19 cellular contexts compared by ENCODE assay signal in genomic region chr7:150401424-150401790, GRCh38. TPM values are rescaled to one million over a fixed set of nuclear protein-coding genes. Genes with fewer than 3 reads are reported as not detected.
DNase-seq lines count a peak whose midpoint lies in the region; ATAC-seq and TF ChIP-seq lines count a peak whose summit lies in the region.
"Had no signal": no experiment of that assay in that cellular context is flagged by ENCODE, and none has a peak within 500 bp of the region (broad histone marks: within the 10 kb centered on the region; RNA-seq: fewer than 3 reads in every experiment).

No MANE protein-coding gene starts in this region.

- H3K27ac Mint-ChIP-seq in natural killer cell treated with Interleukin-12 subunit alpha and Interleukin-12 subunit beta and Interleukin-15 and Interleukin-18, amount 100 ng/mL, for 72 hours = no peak overlapping the region
- no peak overlapping the region for H3K27ac Mint-ChIP-seq in natural killer cell
- H3K27ac Mint-ChIP-seq in IgD-negative memory B cell = peak overlapping the region in 2 of 3 donors; percentile 16 to 58
- H3K27ac Mint-ChIP-seq in glutamatergic neuron (ENCODE audit: unreplicated experiment) = peak overlapping the region; percentile 19
- H3K27ac Mint-ChIP-seq: activated CD8-positive, alpha-beta T cell treated with anti-CD3 and anti-CD28 coated beads for 36 hours; activated T-helper 1 cell treated with anti-CD3 and anti-CD28 coated beads, Interleukin-12 subunit alpha, Interleukin-12 subunit beta, Interleukin-2, Interleukin-4 antibody, amounts not matched to agents 30 ng/mL and 10 ng/mL and 1 ng/mL, durations not matched to agents 14 hours and 24 hours and 36 hours; memory B cell; stimulated activated naive CD8-positive, alpha-beta T cell treated with anti-CD3 and anti-CD28 coated beads, Interleukin-15, Interleukin-2, amounts not matched to agents 100 ng/mL and 50 ng/mL, for 24 hours had no signal

- peaks cover 16 to 19% of the 10 kb centered on the region in 2 donors for H3K4me1 Mint-ChIP-seq in natural killer cell treated with Interleukin-12 subunit alpha and Interleukin-12 subunit beta and Interleukin-15 and Interleukin-18, amount 100 ng/mL, for 72 hours (ENCODE audit: low read depth in 2 of 2)
- H3K4me1 Mint-ChIP-seq in natural killer cell (peaks cover 19 to 20% of the 10 kb centered on the region in 2 donors), IgD-negative memory B cell (peaks cover 7 to 19% (median 14%) of the 10 kb centered on the region in 3 donors), glutamatergic neuron (ENCODE audit: low read depth, unreplicated experiment) (peaks cover 64% of the 10 kb centered on the region)

- TF ChIP-seq CTCF in natural killer cell (IDR thresholded peaks at IDR 0.05) (no peak), glutamatergic neuron (IDR thresholded peaks at IDR 0.05; ENCODE audit: partially characterized antibody, unreplicated experiment) (no peak)

- DNase-seq in natural killer cell treated with Interleukin-12 subunit alpha and Interleukin-12 subunit beta and Interleukin-15 and Interleukin-18, amount 100 ng/mL, for 72 hours (ENCODE audit: low spot score) = peak; percentile 41
- DNase-seq in natural killer cell (no peak), glutamatergic neuron (no peak), left lobe of liver (ENCODE audit: low spot score) (no peak), NCI-H187 treated with DMSO at 0.1 percent for 48 hours (lab: John Stamatoyannopoulos, UW) (no peak), NCI-H1417 treated with DMSO at 0.1 percent for 48 hours (lab: John Stamatoyannopoulos, UW) (no peak)
- no peak for DNase-seq in activated effector memory CD4-positive, alpha-beta T cell treated with anti-CD3 and anti-CD28 coated beads, Interleukin-2, amount 50 U/mL, for 16 hours
- DNase-seq: activated CD8-positive, alpha-beta T cell treated with anti-CD3 and anti-CD28 coated beads for 36 hours; CD4-positive, alpha-beta memory T cell; DND-41; NCI-H1092 treated with DMSO at 0.1 percent for 48 hours; NCI-H2171; NCI-H774; Peyer's patch had no signal

- H3K27me3 Mint-ChIP-seq in natural killer cell treated with Interleukin-12 subunit alpha and Interleukin-12 subunit beta and Interleukin-15 and Interleukin-18, amount 100 ng/mL, for 72 hours = no peaks in the 10 kb centered on the region
- H3K27me3 Mint-ChIP-seq in natural killer cell (ENCODE audit: low read depth in 2 of 2) (no peaks in the 10 kb centered on the region), IgD-negative memory B cell (no peaks in the 10 kb centered on the region), glutamatergic neuron (ENCODE audit: unreplicated experiment) (peaks cover 13% of the 10 kb centered on the region)
- H3K27me3 Mint-ChIP-seq: activated CD8-positive, alpha-beta T cell treated with anti-CD3 and anti-CD28 coated beads for 36 hours; CD4-positive, alpha-beta memory T cell; memory B cell; stimulated activated naive CD8-positive, alpha-beta T cell treated with anti-CD3 and anti-CD28 coated beads, Interleukin-15, Interleukin-2, amounts not matched to agents 100 ng/mL and 50 ng/mL, for 24 hours had no signal

- no peaks in the 10 kb centered on the region for H3K36me3 Mint-ChIP-seq in natural killer cell treated with Interleukin-12 subunit alpha and Interleukin-12 subunit beta and Interleukin-15 and Interleukin-18, amount 100 ng/mL, for 72 hours
- H3K36me3 Mint-ChIP-seq in natural killer cell = no peaks in the 10 kb centered on the region
- peaks cover 5% of the 10 kb centered on the region for H3K36me3 Mint-ChIP-seq in IgD-negative memory B cell
- H3K36me3 Mint-ChIP-seq in glutamatergic neuron (ENCODE audit: unreplicated experiment) = no peaks in the 10 kb centered on the region
- H3K36me3 Mint-ChIP-seq: memory B cell had no signal

- ATAC-seq in natural killer cell treated with Interleukin-12 subunit alpha and Interleukin-12 subunit beta and Interleukin-15 and Interleukin-18, amount 100 ng/mL, for 72 hours = no peak
- ATAC-seq in natural killer cell (no peak), left lobe of liver (no peak)
- ATAC-seq: activated CD8-positive, alpha-beta T cell treated with anti-CD3 and anti-CD28 coated beads for 36 hours; K562 had no signal

- H3K4me3 Mint-ChIP-seq in natural killer cell treated with Interleukin-12 subunit alpha and Interleukin-12 subunit beta and Interleukin-15 and Interleukin-18, amount 100 ng/mL, for 72 hours = no peak overlapping the region
- H3K4me3 Mint-ChIP-seq in natural killer cell = no peak overlapping the region
- H3K4me3 Mint-ChIP-seq in IgD-negative memory B cell = peak overlapping the region in 1 of 4 donors; percentile 65
- peak overlapping the region; percentile 38 for H3K4me3 Mint-ChIP-seq in glutamatergic neuron (ENCODE audit: unreplicated experiment)
- H3K4me3 Mint-ChIP-seq: activated CD8-positive, alpha-beta T cell treated with anti-CD3 and anti-CD28 coated beads for 36 hours; activated T-helper 1 cell treated with anti-CD3 and anti-CD28 coated beads, Interleukin-12 subunit alpha, Interleukin-12 subunit beta, Interleukin-2, Interleukin-4 antibody, amounts not matched to agents 30 ng/mL and 10 ng/mL and 1 ng/mL, durations not matched to agents 14 hours and 24 hours and 36 hours; memory B cell; stimulated activated naive CD8-positive, alpha-beta T cell treated with anti-CD3 and anti-CD28 coated beads, Interleukin-15, Interleukin-2, amounts not matched to agents 100 ng/mL and 50 ng/mL, for 24 hours had no signal

- intact Hi-C loops in natural killer cell (cut with micrococcal nuclease) = no loop called here

- H3K9me3 Mint-ChIP-seq in natural killer cell treated with Interleukin-12 subunit alpha and Interleukin-12 subunit beta and Interleukin-15 and Interleukin-18, amount 100 ng/mL, for 72 hours = no peaks in the 10 kb centered on the region
- H3K9me3 Mint-ChIP-seq in natural killer cell (no peaks in the 10 kb centered on the region), IgD-negative memory B cell (no peaks in the 10 kb centered on the region), glutamatergic neuron (ENCODE audit: unreplicated experiment) (peaks cover 14% of the 10 kb centered on the region)
- H3K9me3 Mint-ChIP-seq: activated CD8-positive, alpha-beta T cell treated with anti-CD3 and anti-CD28 coated beads for 36 hours; activated T-helper 1 cell treated with anti-CD3 and anti-CD28 coated beads, Interleukin-12 subunit alpha, Interleukin-12 subunit beta, Interleukin-2, Interleukin-4 antibody, amounts not matched to agents 30 ng/mL and 10 ng/mL and 1 ng/mL, durations not matched to agents 14 hours and 24 hours and 36 hours; CD4-positive, alpha-beta memory T cell; memory B cell; stimulated activated naive CD8-positive, alpha-beta T cell treated with anti-CD3 and anti-CD28 coated beads, Interleukin-15, Interleukin-2, amounts not matched to agents 100 ng/mL and 50 ng/mL, for 24 hours had no signal

RNA-seq across cellular contexts. Expression of gene ZNF775, which starts 22.3 kb away (rescaled TPM):
- 1 to 10 TPM; 4.0 to 5.1 TPM for total RNA-seq in natural killer cell treated with Interleukin-12 subunit alpha and Interleukin-12 subunit beta and Interleukin-15 and Interleukin-18, amount 100 ng/mL, for 72 hours
- total RNA-seq in natural killer cell (1 to 10 TPM; 1.3 to 2.7 (median 1.6) TPM), glutamatergic neuron (ENCODE audit: unreplicated experiment) (20.5 TPM), left lobe of liver (0.88 TPM)
- polyA plus RNA-seq in IgD-negative memory B cell = 5.1 TPM

RNA-seq across cellular contexts. Expression of gene REPIN1, which starts 32.8 kb away (rescaled TPM):
- total RNA-seq in natural killer cell treated with Interleukin-12 subunit alpha and Interleukin-12 subunit beta and Interleukin-15 and Interleukin-18, amount 100 ng/mL, for 72 hours = 10 to 100 TPM; 53.9 to 84.2 TPM
- total RNA-seq in natural killer cell (10 to 100 TPM; 58.9 to 79.4 (median 76.5) TPM), glutamatergic neuron (ENCODE audit: unreplicated experiment) (146 TPM), left lobe of liver (93.5 TPM)
- polyA plus RNA-seq in IgD-negative memory B cell = 118 TPM

RNA-seq across cellular contexts. Expression of gene GIMAP8, which starts 49.0 kb away (rescaled TPM):
- total RNA-seq in natural killer cell treated with Interleukin-12 subunit alpha and Interleukin-12 subunit beta and Interleukin-15 and Interleukin-18, amount 100 ng/mL, for 72 hours = 10 to 100 TPM; 10.2 to 13.7 TPM
- total RNA-seq in natural killer cell (10 to 100 TPM in 1 of 3 donors, 1 to 10 TPM in 2; 6.7 to 17.7 (median 8.4) TPM), glutamatergic neuron (ENCODE audit: unreplicated experiment) (not detected), left lobe of liver (4.4 TPM)
- polyA plus RNA-seq in IgD-negative memory B cell = 1.4 TPM
- total RNA-seq: K562 had no signal
- polyA plus RNA-seq: K562 had no signal

RNA-seq across cellular contexts. Expression of gene RARRES2, which starts 60.0 kb away (rescaled TPM):
- total RNA-seq in natural killer cell treated with Interleukin-12 subunit alpha and Interleukin-12 subunit beta and Interleukin-15 and Interleukin-18, amount 100 ng/mL, for 72 hours = not detected
- total RNA-seq in natural killer cell (not detected), glutamatergic neuron (ENCODE audit: unreplicated experiment) (0.86 TPM), left lobe of liver (852 TPM)
- polyA plus RNA-seq in IgD-negative memory B cell = not detected
- total RNA-seq: activated CD8-positive, alpha-beta T cell treated with anti-CD3 and anti-CD28 coated beads for 36 hours; activated T-helper 1 cell treated with anti-CD3 and anti-CD28 coated beads, Interleukin-12 subunit alpha, Interleukin-12 subunit beta, Interleukin-2, Interleukin-4 antibody, amounts not matched to agents 30 ng/mL and 10 ng/mL and 1 ng/mL, durations not matched to agents 14 hours and 24 hours and 36 hours; CD4-positive, alpha-beta memory T cell had no signal
- polyA plus RNA-seq: CD4-positive, alpha-beta memory T cell had no signal

Comparison
In these comparisons a context has a peak if more than half of its experiments do, and no peak if none do; other contexts are left out.
1. H3K27ac Mint-ChIP-seq: peak in IgD-negative memory B cell (2 of 3) and glutamatergic neuron (single experiment); none in natural killer cell treated with Interleukin-12 subunit alpha and Interleukin-12 subunit beta and Interleukin-15 and Interleukin-18, amount 100 ng/mL, for 72 hours (0 of 2) and natural killer cell (0 of 2).